In the genomic region with DNA sequence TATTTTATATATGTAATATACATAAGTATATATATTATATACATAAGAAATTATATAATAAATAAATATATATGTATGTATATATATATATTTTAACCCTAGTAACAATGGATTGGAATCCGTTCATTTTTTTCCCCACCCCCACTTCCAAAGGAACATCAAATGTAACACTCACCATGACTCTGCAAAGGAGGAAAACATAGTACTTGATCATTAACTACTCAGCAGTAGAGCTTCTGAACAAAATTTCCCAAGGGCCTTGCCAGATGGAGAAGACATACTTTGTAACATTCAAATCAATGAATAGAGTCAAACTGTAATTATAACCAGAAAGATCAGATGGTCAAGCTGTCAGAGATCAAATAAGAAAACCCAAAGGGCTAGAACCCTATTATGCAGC, we compare ENCODE assay signal across 14 cellular contexts.
"Had no signal": no experiment of that assay in that cellular context is flagged by ENCODE, and none has a peak within 500 bp of the region (broad histone marks: within the 10 kb centered on the region; RNA-seq: fewer than 3 reads in every experiment).

No MANE protein-coding gene starts in this region.

- DNase-seq: activated CD4-positive, alpha-beta T cell treated with anti-CD3 and anti-CD28 coated beads, Interleukin-2, amount 10 ng/mL, durations not matched to agents 24 days and 14 days; activated CD4-positive, CD25-positive, alpha-beta regulatory T cell; activated naive CD8-positive, alpha-beta T cell treated with anti-CD3 and anti-CD28 coated beads for 36 hours; amygdala; body of pancreas; caudate nucleus; colonic mucosa; hippocampal formation; left ventricle myocardium superior; naive thymus-derived CD8-positive, alpha-beta T cell; stimulated activated CD4-positive, alpha-beta T cell treated with anti-CD3 and anti-CD28 coated beads, Interleukin-15, amount 100 ng/mL, for 24 hours; stimulated activated CD4-positive, alpha-beta T cell treated with anti-CD3 and anti-CD28 coated beads, Interleukin-4, amount 100 ng/mL, for 24 hours; stimulated activated naive CD4-positive, alpha-beta T cell treated with Interleukin-2 at 50 U/mL for 16 hours; trophoblast cell had no signal
